16 cellular contexts compared by ENCODE assay signal in the genomic region with DNA sequence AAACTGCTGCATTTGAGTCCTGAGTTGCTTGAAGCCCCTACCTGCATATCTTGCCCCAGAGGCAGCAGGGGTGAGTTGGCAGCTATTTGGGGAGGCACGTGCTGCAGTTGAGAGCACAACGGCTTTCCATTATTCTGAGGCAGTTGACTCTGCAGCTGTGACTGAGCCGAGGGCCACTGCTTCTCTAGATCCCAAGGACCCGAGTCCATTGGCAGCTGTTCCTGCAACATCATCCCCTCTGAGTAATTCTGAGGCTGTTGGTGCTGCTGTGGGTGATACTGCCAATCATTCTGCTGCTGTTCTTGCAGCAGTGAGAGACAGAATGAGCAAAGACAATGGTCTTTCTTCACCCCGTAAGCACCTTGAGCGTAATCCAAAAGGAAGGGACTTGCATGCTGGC. TPM values are rescaled to one million over a fixed set of nuclear protein-coding genes. Genes with fewer than 3 reads are reported as not detected.
"Had no signal": no experiment of that assay in that cellular context is flagged by ENCODE, and none has a peak within 500 bp of the region (broad histone marks: within the 10 kb centered on the region; RNA-seq: fewer than 3 reads in every experiment).

No MANE protein-coding gene starts in this region.

- DNase-seq: activated CD4-positive, alpha-beta T cell treated with anti-CD3 and anti-CD28 coated beads, Interleukin-2, amount 50 U/mL, for 48 hours; activated CD8-positive, alpha-beta memory T cell treated with anti-CD3 and anti-CD28 coated beads, Interleukin-2, amount 10 ng/mL, durations not matched to agents 7 days and 5 days; activated gamma-delta T cell; activated T-cell treated with anti-CD3 and anti-CD28 coated beads, Interleukin-2, amount 50 U/mL, for 48 hours; central memory CD4-positive, alpha-beta T cell; endodermal cell; erythroblast; kidney glomerular epithelial cell; small intestine; transverse colon had no signal

- H3K4me1 ChIP-seq: transverse colon had no signal

- H3K27me3 ChIP-seq: transverse colon had no signal

- ATAC-seq: activated CD4-positive, CD25-positive, alpha-beta regulatory T cell treated with anti-CD3 and anti-CD28 coated beads, Interleukin-2, amount 50 U/mL, for 24 hours; activated CD8-positive, alpha-beta memory T cell treated with anti-CD3 and anti-CD28 coated beads, Interleukin-2, amount 10 ng/mL, durations not matched to agents 7 days and 5 days; stimulated activated effector memory CD8-positive, alpha-beta T cell treated with anti-CD3 and anti-CD28 coated beads, Interleukin-12 subunit alpha, Interleukin-12 subunit beta, amount 100 ng/mL, for 72 hours had no signal

- H3K4me3 ChIP-seq: transverse colon had no signal

- H3K27ac ChIP-seq: transverse colon had no signal

- H3K9me3 ChIP-seq: transverse colon had no signal

RNA-seq across cellular contexts. Expression of a gene that starts 16.5 kb away (rescaled TPM):
- total RNA-seq: activated CD8-positive, alpha-beta memory T cell treated with anti-CD3 and anti-CD28 coated beads, Interleukin-2, amount 10 ng/mL, durations not matched to agents 7 days and 5 days; endodermal cell; lung microvascular endothelial cell; osteocyte; SK-MEL-5; transverse colon had no signal
- polyA plus RNA-seq: neural cell, small intestine had no signal

RNA-seq across cellular contexts. Expression of a gene that starts 40.9 kb away (rescaled TPM):
- total RNA-seq: activated CD8-positive, alpha-beta memory T cell treated with anti-CD3 and anti-CD28 coated beads, Interleukin-2, amount 10 ng/mL, durations not matched to agents 7 days and 5 days; endodermal cell; lung microvascular endothelial cell; osteocyte; SK-MEL-5; transverse colon had no signal
- polyA plus RNA-seq: neural cell, small intestine had no signal
